In genomic region chr19:11383706-11384048, GRCh38 we compare ENCODE assay signal across 2 cellular contexts.
TF ChIP-seq lines count a peak whose summit lies in the region.

No MANE protein-coding gene starts in this region.

TF ChIP-seq in A549, 52 proteins besides CTCF, POLR2A, EP300 and RAD21:
- TF ChIP-seq MAFK (IDR thresholded peaks at IDR 0.05; ENCODE audit: partially characterized antibody) (no peak), KDM1A (IDR thresholded peaks at IDR 0.05; ENCODE audit: low read depth) (no peak), NFE2L2 (conservative IDR thresholded peaks at IDR 0.05; ENCODE audit: low read length) (no peak), SREBF2 (IDR thresholded peaks at IDR 0.05) (no peak), E2F6 (IDR thresholded peaks at IDR 0.05; ENCODE audit: borderline replicate concordance, low read depth) (no peak), ZC3H11A (IDR thresholded peaks at IDR 0.05) (no peak), EHMT2 (IDR thresholded peaks at IDR 0.05; ENCODE audit: low read depth) (no peak), HEYL (CRISPR knock-in tag; IDR thresholded peaks at IDR 0.05) (no peak), RARB (CRISPR knock-in tag; IDR thresholded peaks at IDR 0.05) (no peak), CBX8 (IDR thresholded peaks at IDR 0.05) (no peak), RNF2 (IDR thresholded peaks at IDR 0.05; ENCODE audit: borderline replicate concordance, low read depth) (no peak)
TF ChIP-seq in A549: peak in this region for 0.

TF ChIP-seq in IMR-90, 13 proteins besides CTCF, POLR2A, EP300 and RAD21:
- TF ChIP-seq, protein P1, sequence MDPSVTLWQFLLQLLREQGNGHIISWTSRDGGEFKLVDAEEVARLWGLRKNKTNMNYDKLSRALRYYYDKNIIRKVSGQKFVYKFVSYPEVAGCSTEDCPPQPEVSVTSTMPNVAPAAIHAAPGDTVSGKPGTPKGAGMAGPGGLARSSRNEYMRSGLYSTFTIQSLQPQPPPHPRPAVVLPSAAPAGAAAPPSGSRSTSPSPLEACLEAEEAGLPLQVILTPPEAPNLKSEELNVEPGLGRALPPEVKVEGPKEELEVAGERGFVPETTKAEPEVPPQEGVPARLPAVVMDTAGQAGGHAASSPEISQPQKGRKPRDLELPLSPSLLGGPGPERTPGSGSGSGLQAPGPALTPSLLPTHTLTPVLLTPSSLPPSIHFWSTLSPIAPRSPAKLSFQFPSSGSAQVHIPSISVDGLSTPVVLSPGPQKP (IDR thresholded peaks at IDR 0.05; ENCODE audit: borderline replicate concordance, low read depth, low read length) = no peak
- no peak for TF ChIP-seq MAZ (IDR thresholded peaks at IDR 0.05; ENCODE audit: borderline replicate concordance, low read depth, low read length)
- no peak for TF ChIP-seq SMC3 (IDR thresholded peaks at IDR 0.05; ENCODE audit: low read depth, low read length)
- no peak for TF ChIP-seq USF2 (IDR thresholded peaks at IDR 0.05; ENCODE audit: low read depth, low read length)
- no peak for TF ChIP-seq NFE2L2 (IDR thresholded peaks at IDR 0.05; ENCODE audit: low read depth, low read length)
- no peak for TF ChIP-seq CEBPB (IDR thresholded peaks at IDR 0.05; ENCODE audit: low read depth, low read length)
- TF ChIP-seq CHD1 (IDR thresholded peaks at IDR 0.05; ENCODE audit: low read depth, low read length) = no peak
- TF ChIP-seq MAFK (IDR thresholded peaks at IDR 0.05; ENCODE audit: low read depth, low read length) = no peak
- no peak for TF ChIP-seq RCOR1 (IDR thresholded peaks at IDR 0.05; ENCODE audit: insufficient replicate concordance, low read length)
- TF ChIP-seq MXI1 (IDR thresholded peaks at IDR 0.05; ENCODE audit: borderline replicate concordance, low read depth, low read length) = no peak
- TF ChIP-seq FOS (IDR thresholded peaks at IDR 0.05; ENCODE audit: low read depth, low read length) = no peak
- no peak for TF ChIP-seq BHLHE40 (IDR thresholded peaks at IDR 0.05; ENCODE audit: low read depth, low read length)
- no peak for TF ChIP-seq RFX5 (IDR thresholded peaks at IDR 0.05; ENCODE audit: low read depth, low read length)
